8 cellular contexts compared by ENCODE assay signal in genomic region chr2:135984199-135985017, GRCh38. TPM values are rescaled to one million over a fixed set of nuclear protein-coding genes. Genes with fewer than 3 reads are reported as not detected.
DNase-seq lines count a peak whose midpoint lies in the region; ATAC-seq, FAIRE-seq and TF ChIP-seq lines count a peak whose summit lies in the region.

No MANE protein-coding gene starts in this region.

- peak overlapping the region; percentile 98 for H3K27ac Mint-ChIP-seq in CD8-positive, alpha-beta T cell

- H3K23ac ChIP-seq in mesendoderm (ENCODE audit: low read length), result no peak overlapping the region

- no TSS peak for BruUV-seq in K562 (replicated peaks; lab: Mats Ljungman, UMichigan)

- H3K9me3 ChIP-seq in CD8-positive, alpha-beta T cell (ENCODE audit: low read length), result no peaks in the 10 kb centered on the region
- no peaks in the 10 kb centered on the region for H3K9me3 ChIP-seq in K562 (replicated peaks; ENCODE audit: control insufficient read depth, insufficient read depth, low read depth, low read length)

- H3K4me2 ChIP-seq in K562 (ENCODE audit: insufficient read depth, low read length) (peak overlapping the region; percentile 97), mesendoderm (ENCODE audit: low read length) (peak overlapping the region; percentile 78)

- peaks cover 9% of the 10 kb centered on the region for H3K79me1 ChIP-seq in mesendoderm (ENCODE audit: low read length)

- H2BK120ac ChIP-seq in mesendoderm (ENCODE audit: low read depth, low read length), result no peak overlapping the region

- no peak for DNase-seq in CD8-positive, alpha-beta T cell
- DNase-seq in HL-60 (ENCODE audit: low read depth in 1 of 2, low spot score in 1 of 2) (no peak), K562 (ENCODE audit: extremely low read depth in 1 of 4, low spot score in 3 of 4) (peak in 1 of 4 experiments; percentile 11), mesendoderm (no peak), NCI-H526 (lab: John Stamatoyannopoulos, UW) (no peak), 8988T (no peak), DMS79 treated with DMSO at 0.1 percent for 48 hours (lab: John Stamatoyannopoulos, UW) (no peak)

- peak overlapping the region; percentile 95 for H3K27ac ChIP-seq in CD8-positive, alpha-beta T cell (ENCODE audit: low read depth, low read length)
- H3K27ac ChIP-seq in HL-60 (replicated peaks), result peak overlapping the region; percentile 99
- H3K27ac ChIP-seq in K562 (ENCODE audit: extremely low read depth, low read depth, low read length), result peak overlapping the region; percentile 99
- no peak overlapping the region for H3K27ac ChIP-seq in mesendoderm (ENCODE audit: low read depth, low read length)

- peaks cover 41% of the 10 kb centered on the region for H3K36me3 Mint-ChIP-seq in CD8-positive, alpha-beta T cell

- H2AK5ac ChIP-seq in mesendoderm (ENCODE audit: low read length), result no peak overlapping the region

- no peaks in the 10 kb centered on the region for H3K27me3 ChIP-seq in CD8-positive, alpha-beta T cell (ENCODE audit: insufficient read depth, low read length)
- H3K27me3 ChIP-seq in HL-60 (ENCODE audit: insufficient read depth, poor library complexity, severe bottlenecking), result no peaks in the 10 kb centered on the region
- H3K27me3 ChIP-seq in K562 (ENCODE audit: control insufficient read depth in 2 of 2, insufficient read depth in 2 of 2, low read length in 2 of 2), result no peaks in the 10 kb centered on the region
- no peaks in the 10 kb centered on the region for H3K27me3 ChIP-seq in mesendoderm (ENCODE audit: insufficient read depth, low read length, poor library complexity)

- no peak overlapping the region for H3K18ac ChIP-seq in mesendoderm (ENCODE audit: low read length)

- TF ChIP-seq RAD21 in K562 (CRISPR knock-in tag; conservative IDR thresholded peaks at IDR 0.05 in 1 of 2, IDR thresholded peaks at IDR 0.05 in 1 of 2), result no peak

- H2BK15ac ChIP-seq in mesendoderm (replicated peaks; ENCODE audit: low read depth), result no peak overlapping the region

- no peak overlapping the region for H3K4ac ChIP-seq in mesendoderm (ENCODE audit: low read depth, low read length)

- TF ChIP-seq POLR2A in K562 (conservative IDR thresholded peaks at IDR 0.05), result no peak

- H3K56ac ChIP-seq in mesendoderm (ENCODE audit: low read length), result peak overlapping the region; percentile 95

- intact Hi-C loops in CD8-positive, alpha-beta T cell (cut with DNase I, micrococcal nuclease), result loop anchor here (1.0 to 10.0 kb wide), 13 partner anchors 14 to 930 kb away; partner anchors contain the start of genes MCM6 (in 2 of the 2), R3HDM1 (in 1 of the 2), RAB3GAP1 (in 1 of the 2) and UBXN4 (in 1 of the 2)
- intact Hi-C loops in K562 (cut with micrococcal nuclease), result loop anchor here (5.0 kb wide), 1 partner anchor 107 kb away; the partner anchor contains the start of gene MCM6

- POLR2A ChIA-PET in CD8-positive, alpha-beta T cell (lab: Charles Lee), result interaction anchor here (0.6 to 1.9 kb wide), 6 partner anchors 12 to 152 kb away, joined by 3 to 6 read pairs (median 4); no protein-coding TSS in a partner anchor
- POLR2A ChIA-PET in K562 (lab: Yijun Ruan, JAX), result interaction anchor here (1.6 kb wide), 1 partner anchor 109 kb away, joined by 5 read pairs; no protein-coding TSS in a partner anchor

- no peaks in the 10 kb centered on the region for H3K27me3 Mint-ChIP-seq in CD8-positive, alpha-beta T cell (ENCODE audit: low read depth)

- H3K4me1 Mint-ChIP-seq in CD8-positive, alpha-beta T cell (ENCODE audit: low read depth), result peaks cover 55% of the 10 kb centered on the region

- FAIRE-seq in K562 (lab: Jason Lieb, UNC), result no peak

- H4K20me1 ChIP-seq in K562 (replicated peaks; ENCODE audit: control insufficient read depth, insufficient read depth, low read length), result no peaks in the 10 kb centered on the region

- H3K4me3 Mint-ChIP-seq in CD8-positive, alpha-beta T cell, result peak overlapping the region; percentile 94

- in situ Hi-C loops in K562 (cut with MboI), result no loop called here

- ATAC-seq in CD8-positive, alpha-beta T cell, result no peak
- peak; percentile 34 for ATAC-seq in GM21360 (IDR thresholded peaks at IDR 0.05; ENCODE audit: unreplicated experiment)
- ATAC-seq in K562, result peak; percentile 9

- H3K36me3 ChIP-seq in CD8-positive, alpha-beta T cell (ENCODE audit: insufficient read depth, low read length), result no peaks in the 10 kb centered on the region
- peaks cover 41% of the 10 kb centered on the region for H3K36me3 ChIP-seq in K562 (ENCODE audit: control insufficient read depth, insufficient read depth, low read length)
- H3K36me3 ChIP-seq in mesendoderm (ENCODE audit: control insufficient read depth, insufficient read depth, low read length), result peaks cover 4% of the 10 kb centered on the region

- H3K9ac ChIP-seq in K562 (ENCODE audit: insufficient read depth in 1 of 2, low read depth in 2 of 2, low read length in 2 of 2) (peak overlapping the region; percentile 100), mesendoderm (ENCODE audit: low read length) (peak overlapping the region; percentile 96)

- H2BK5ac ChIP-seq in mesendoderm (ENCODE audit: low read length), result no peak overlapping the region

- H3K9me1 ChIP-seq in K562 (ENCODE audit: control insufficient read depth, insufficient read depth, low read length), result no peaks in the 10 kb centered on the region

- H3K79me2 ChIP-seq in K562 (ENCODE audit: control insufficient read depth, insufficient read depth, low read length) (peaks cover 60% of the 10 kb centered on the region), mesendoderm (ENCODE audit: control insufficient read depth, insufficient read depth, low read length) (peaks cover 9% of the 10 kb centered on the region)

- H3K4me1 ChIP-seq in CD8-positive, alpha-beta T cell (ENCODE audit: insufficient read depth, low read length), result peaks cover 30% of the 10 kb centered on the region
- H3K4me1 ChIP-seq in K562 (replicated peaks in 1 of 2; ENCODE audit: control insufficient read depth in 2 of 2, insufficient read depth in 2 of 2, low read length in 2 of 2), result peaks cover 9 to 10% of the 10 kb centered on the region in 2 experiments; a peak in 3 of 5 replicates
- peaks cover 1% of the 10 kb centered on the region for H3K4me1 ChIP-seq in mesendoderm (ENCODE audit: control insufficient read depth, low read depth, low read length)

- H4K5ac ChIP-seq in mesendoderm (ENCODE audit: low read length), result no peak overlapping the region

- H3K9me3 Mint-ChIP-seq in CD8-positive, alpha-beta T cell, result no peaks in the 10 kb centered on the region

- peak overlapping the region; percentile 93 for H2AFZ ChIP-seq in K562 (ENCODE audit: low read depth, low read length)

- CTCF ChIA-PET in CD8-positive, alpha-beta T cell (lab: Charles Lee), result interaction anchor here (0.6 to 1.2 kb wide), 3 partner anchors 11 to 393 kb away, joined by 3 to 4 read pairs (median 4); no protein-coding TSS in a partner anchor
- CTCF ChIA-PET in K562 (lab: Yijun Ruan, JAX; ENCODE audit: low intra/inter-chr PET ratio), result no interaction called here

- H4K8ac ChIP-seq in mesendoderm (ENCODE audit: low read depth, low read length), result no peak overlapping the region

- no peak for TF ChIP-seq EP300 in K562 (IDR thresholded peaks at IDR 0.05; ENCODE audit: low read length)

- H3K4me3 ChIP-seq in CD8-positive, alpha-beta T cell (ENCODE audit: low read depth, low read length), result peak overlapping the region; percentile 99
- peak overlapping the region; percentile 72 for H3K4me3 ChIP-seq in HL-60 (replicated peaks; ENCODE audit: insufficient read depth, low read length)
- H3K4me3 ChIP-seq in K562, result peak overlapping the region; percentile 94
- peak overlapping the region; percentile 92 for H3K4me3 ChIP-seq in mesendoderm (ENCODE audit: low read length)

- TF ChIP-seq CTCF in CD8-positive, alpha-beta T cell (IDR thresholded peaks at IDR 0.05), result no peak
- TF ChIP-seq CTCF in HL-60 (IDR thresholded peaks at IDR 0.05; ENCODE audit: insufficient read depth, low read length), result no peak
- no peak for TF ChIP-seq CTCF in K562 (IDR thresholded peaks at IDR 0.05 in 2 of 3, conservative IDR thresholded peaks at IDR 0.05 in 1 of 3; ENCODE audit: insufficient read depth in 2 of 3, low read depth in 1 of 3, low read length in 3 of 3)

- 2% methylated on average over 6 of the region's 6 CpGs for WGBS in K562 (ENCODE audit: insufficient coverage, low coverage, missing lambda C conversion rate)
- WGBS in mesendoderm (ENCODE audit: extremely low coverage, insufficient coverage, low lambda C conversion rate), result no CpG with 5 or more reads among the region's 6 CpGs

TF ChIP-seq in K562, 482 proteins besides CTCF, POLR2A, EP300 and RAD21 (continues in another document):
- TF ChIP-seq HDAC6 (IDR thresholded peaks at IDR 0.05; ENCODE audit: low read depth, low read length), result no peak
- TF ChIP-seq, protein P1, sequence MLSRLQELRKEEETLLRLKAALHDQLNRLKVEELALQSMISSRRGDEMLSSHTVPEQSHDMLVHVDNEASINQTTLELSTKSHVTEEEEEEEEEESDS (CRISPR knock-in tag; IDR thresholded peaks at IDR 0.05), result no peak

RNA-seq across cellular contexts. Expression of gene DARS1, which starts 1.0 kb away (rescaled TPM):
- 10 to 100 TPM; 33.4 to 35.8 TPM for total RNA-seq in CD8-positive, alpha-beta T cell
- 52.8 and 147 TPM in 2 replicates for total RNA-seq in K562 (2011; cell fraction: chromatin; rRNA removed; ENCODE audit: low replicate concordance)
- total RNA-seq in K562 (2011; cell fraction: nucleolus; rRNA removed), result 22.5 and 30.5 TPM in 2 replicates
- 54.0 and 61.3 TPM in 2 replicates for total RNA-seq in K562 (2011; cell fraction: nucleoplasm; rRNA removed)
- 74.3 and 93.2 TPM in 2 replicates for total RNA-seq in K562 (2014; rRNA removed)
- total RNA-seq in K562 (2014; rRNA removed; fragmentation: Illumina TruSeq; extraction: Trizol), result 150 and 171 TPM in 2 replicates
- 106 and 116 TPM in 2 replicates for total RNA-seq in K562 (2015; rRNA removed; fragmentation: Illumina TruSeq; extraction: Trizol)
- 92.7 and 95.3 TPM in 2 replicates for total RNA-seq in K562 (2021)
- polyA plus RNA-seq in K562 (2011; rRNA removed), result 230 and 239 TPM in 2 replicates
- 43.0 and 108 TPM in 2 replicates for polyA plus RNA-seq in K562 (2011; cell fraction: cytosol; rRNA removed)
- polyA plus RNA-seq in K562 (2011; cell fraction: nucleus; rRNA removed), result 39.8 and 79.6 TPM in 2 replicates
- 91.7 and 100 TPM in 2 replicates for polyA plus RNA-seq in K562 (2012)
- 141 and 167 TPM in 2 replicates for polyA plus RNA-seq in K562 (2014; fragmentation: Illumina TruSeq; extraction: Trizol)
- 10 to 100 TPM; 91.5 to 95.0 TPM for polyA plus RNA-seq in K562 (2014; fragmentation: Nextera tagmentation; extraction: Ambion mirVana)
- 89.7 and 98.0 TPM in 2 replicates for polyA plus RNA-seq in K562 (2014; rRNA removed)
- polyA minus RNA-seq in K562 (2011; rRNA and poly(A)+ RNA removed), result 346 and 409 TPM in 2 replicates
- polyA minus RNA-seq in K562 (2011; cell fraction: cytosol; rRNA and poly(A)+ RNA removed), result 60.3 and 90.3 TPM in 2 replicates
- 34.6 and 73.8 TPM in 2 replicates for polyA minus RNA-seq in K562 (2011; cell fraction: nucleus; rRNA and poly(A)+ RNA removed)
- 136 TPM for polyA plus RNA-seq in mesendoderm (2013, experiment 1 of 2)
- 135 TPM for polyA plus RNA-seq in mesendoderm (2013, experiment 2 of 2)
